In genomic region chr15:68107142-68107541, GRCh38 we compare ENCODE assay signal across 23 cellular contexts.
"Had no signal": no experiment of that assay in that cellular context is flagged by ENCODE, and none has a peak within 500 bp of the region (broad histone marks: within the 10 kb centered on the region; RNA-seq: fewer than 3 reads in every experiment).

No MANE protein-coding gene starts in this region.

- H3K4me1 ChIP-seq: breast epithelium had no signal

- H3K4me3 ChIP-seq: breast epithelium, lung, prostate gland, right atrium auricular region, stomach had no signal

- H3K27ac ChIP-seq: breast epithelium, prostate gland, right atrium auricular region, stomach had no signal

- H3K9me3 ChIP-seq: breast epithelium, prostate gland, stomach had no signal

- H3K4me3 Mint-ChIP-seq: activated CD4-positive, alpha-beta T cell treated with anti-CD3 and anti-CD28 coated beads, Interleukin-2, amount 10 ng/mL, durations not matched to agents 24 days and 14 days; activated CD8-positive, alpha-beta T cell treated with anti-CD3 and anti-CD28 coated beads for 36 hours; dendritic cell treated with granulocyte-macrophage colony-stimulating factor and Interleukin-4, amounts not matched to agents 40 ng/mL and 50 ng/mL, for 4 days; naive B cell; neural crest cell; T-cell had no signal

- H3K36me3 ChIP-seq: breast epithelium, prostate gland, right atrium auricular region had no signal

- H3K27ac Mint-ChIP-seq: activated CD4-positive, alpha-beta T cell treated with anti-CD3 and anti-CD28 coated beads, Interleukin-2, amount 10 ng/mL, durations not matched to agents 24 days and 14 days; activated CD8-positive, alpha-beta T cell treated with anti-CD3 and anti-CD28 coated beads for 36 hours; activated T-helper 2 cell treated with anti-CD3 and anti-CD28 coated beads, Interferon-gamma antibody, Interleukin-2, Interleukin-4, amounts not matched to agents 10 μg/mL and 5 μg/mL and 100 μg/mL, durations not matched to agents 14 hours and 24 hours and 36 hours; dendritic cell treated with granulocyte-macrophage colony-stimulating factor and Interleukin-4, amounts not matched to agents 40 ng/mL and 50 ng/mL, for 4 days; T-cell had no signal

- H3K27me3 ChIP-seq: breast epithelium, right atrium auricular region, stomach had no signal

- ATAC-seq: activated CD8-positive, alpha-beta T cell treated with anti-CD3 and anti-CD28 coated beads for 36 hours; T-cell had no signal

- H3K27me3 Mint-ChIP-seq: activated CD4-positive, alpha-beta T cell treated with anti-CD3 and anti-CD28 coated beads, Interleukin-2, amount 10 ng/mL, durations not matched to agents 24 days and 14 days; activated CD8-positive, alpha-beta T cell treated with anti-CD3 and anti-CD28 coated beads for 36 hours; dendritic cell treated with granulocyte-macrophage colony-stimulating factor and Interleukin-4, amounts not matched to agents 40 ng/mL and 50 ng/mL, for 4 days; naive B cell; T-cell had no signal

- DNase-seq: activated CD4-positive, alpha-beta T cell treated with anti-CD3 and anti-CD28 coated beads, Interleukin-2, amount 10 ng/mL, durations not matched to agents 24 days and 14 days; activated CD8-positive, alpha-beta T cell treated with anti-CD3 and anti-CD28 coated beads for 36 hours; activated naive CD4-positive, alpha-beta T cell treated with Interleukin-2 at 50 U/mL for 16 hours; activated T-cell treated with anti-CD3 and anti-CD28 coated beads, Interleukin-2, amount 50 U/mL, for 1 hour; aorta; effector CD8-positive, alpha-beta T cell; foreskin melanocyte; glutamatergic neuron; hypothalamus; naive B cell; small intestine; stimulated activated CD4-positive, alpha-beta T cell treated with anti-CD3 and anti-CD28 coated beads, Interleukin-15, amount 100 ng/mL, for 24 hours; stimulated activated CD4-positive, alpha-beta T cell treated with anti-CD3 and anti-CD28 coated beads, Interleukin-2, amount 100 ng/mL, for 48 hours; stomach; T-cell; trophoblast cell had no signal
